In genomic region chr20:63194007-63194820, GRCh38 we compare ENCODE assay signal across 22 cellular contexts. TPM values are rescaled to one million over a fixed set of nuclear protein-coding genes. Genes with fewer than 3 reads are reported as not detected.
"Had no signal": no experiment of that assay in that cellular context is flagged by ENCODE, and none has a peak within 500 bp of the region (broad histone marks: within the 10 kb centered on the region; RNA-seq: fewer than 3 reads in every experiment).

No MANE protein-coding gene starts in this region.

- H3K27ac Mint-ChIP-seq: activated B cell treated with CpG ODN at 0.5 μM for 24 hours; activated CD4-positive, alpha-beta T cell treated with anti-CD3 and anti-CD28 coated beads, Interleukin-2, amount 10 ng/mL, durations not matched to agents 24 days and 14 days; activated T-helper 1 cell treated with anti-CD3 and anti-CD28 coated beads, Interleukin-12 subunit alpha, Interleukin-12 subunit beta, Interleukin-2, Interleukin-4 antibody, amounts not matched to agents 30 ng/mL and 10 ng/mL and 1 ng/mL, durations not matched to agents 14 hours and 24 hours and 36 hours; T-helper 17 cell had no signal

- H3K27me3 Mint-ChIP-seq: activated B cell treated with CpG ODN at 0.5 μM for 24 hours; activated CD4-positive, alpha-beta T cell treated with anti-CD3 and anti-CD28 coated beads, Interleukin-2, amount 10 ng/mL, durations not matched to agents 24 days and 14 days; T-helper 17 cell had no signal

- H3K36me3 ChIP-seq: ovary had no signal

- H3K4me3 ChIP-seq: ovary, sigmoid colon, spleen, stomach, thoracic aorta had no signal

- H3K9me3 ChIP-seq: ovary, sigmoid colon, spleen, stomach, thoracic aorta had no signal

- H3K27me3 ChIP-seq: brain microvascular endothelial cell, ovary, sigmoid colon, spleen, stomach had no signal

- DNase-seq: activated B cell treated with CpG ODN at 0.5 μM for 24 hours; activated CD4-positive, alpha-beta T cell treated with anti-CD3 and anti-CD28 coated beads, Interleukin-2, amount 10 ng/mL, durations not matched to agents 24 days and 14 days; activated CD8-positive, alpha-beta memory T cell treated with anti-CD3 and anti-CD28 coated beads, Interleukin-2, amount 50 U/mL, for 48 hours; anterior cingulate cortex; brain microvascular endothelial cell; cortex of kidney; effector CD4-positive, alpha-beta T cell; foreskin fibroblast; glutamatergic neuron; hypothalamus; kidney glomerular epithelial cell; midbrain; ovary; sigmoid colon; spleen; stomach; T-helper 17 cell had no signal

- H3K27ac ChIP-seq: brain microvascular endothelial cell, ovary, sigmoid colon, spleen, stomach, thoracic aorta had no signal

- H3K9me3 Mint-ChIP-seq: activated B cell treated with CpG ODN at 0.5 μM for 24 hours; activated CD4-positive, alpha-beta T cell treated with anti-CD3 and anti-CD28 coated beads, Interleukin-2, amount 10 ng/mL, durations not matched to agents 24 days and 14 days; activated T-helper 1 cell treated with anti-CD3 and anti-CD28 coated beads, Interleukin-12 subunit alpha, Interleukin-12 subunit beta, Interleukin-2, Interleukin-4 antibody, amounts not matched to agents 30 ng/mL and 10 ng/mL and 1 ng/mL, durations not matched to agents 14 hours and 24 hours and 36 hours; neural crest cell had no signal

- H3K4me3 Mint-ChIP-seq: activated B cell treated with CpG ODN at 0.5 μM for 24 hours; activated CD4-positive, alpha-beta T cell treated with anti-CD3 and anti-CD28 coated beads, Interleukin-2, amount 10 ng/mL, durations not matched to agents 24 days and 14 days; activated T-helper 1 cell treated with anti-CD3 and anti-CD28 coated beads, Interleukin-12 subunit alpha, Interleukin-12 subunit beta, Interleukin-2, Interleukin-4 antibody, amounts not matched to agents 30 ng/mL and 10 ng/mL and 1 ng/mL, durations not matched to agents 14 hours and 24 hours and 36 hours; neural crest cell; T-helper 17 cell had no signal

- ATAC-seq: T-helper 17 cell had no signal

RNA-seq across cellular contexts. Expression of gene BIRC7, which starts 41.5 kb away (rescaled TPM):
- total RNA-seq: activated B cell treated with CpG ODN at 0.5 μM for 24 hours; activated CD4-positive, alpha-beta T cell treated with anti-CD3 and anti-CD28 coated beads, Interleukin-2, amount 10 ng/mL, durations not matched to agents 24 days and 14 days; activated T-helper 1 cell treated with anti-CD3 and anti-CD28 coated beads, Interleukin-12 subunit alpha, Interleukin-12 subunit beta, Interleukin-2, Interleukin-4 antibody, amounts not matched to agents 30 ng/mL and 10 ng/mL and 1 ng/mL, durations not matched to agents 14 hours and 24 hours and 36 hours; myocyte; pulmonary artery endothelial cell; stomach; T-helper 17 cell; thoracic aorta had no signal
